ENCODE assay signal across 1 cellular context in the genomic region with DNA sequence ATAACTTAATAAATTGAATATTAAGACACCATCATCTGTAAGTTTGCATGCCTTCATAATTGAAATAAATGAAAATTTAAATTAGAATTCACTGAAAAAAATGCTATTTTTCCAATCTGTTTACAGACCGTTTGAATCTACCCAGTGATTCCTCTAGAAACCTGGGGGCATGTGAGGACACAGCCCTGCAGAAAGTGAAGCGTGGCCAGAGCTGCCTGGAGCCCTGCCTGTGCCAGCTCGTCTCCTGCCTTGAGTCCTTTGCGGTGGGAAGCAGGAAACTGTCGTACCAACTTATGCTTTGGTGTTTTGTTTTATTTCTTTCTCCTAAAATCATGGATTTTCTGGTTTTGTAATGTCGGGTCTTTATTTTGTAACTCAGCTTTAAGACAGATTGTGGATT.
A peak's percentile ranks its signal among the peaks of the same experiment; 100 is the strongest.
TF ChIP-seq lines count a peak whose summit lies in the region.

No MANE protein-coding gene starts in this region.

TF ChIP-seq in K562, 482 proteins besides CTCF, POLR2A, EP300 and RAD21:
- TF ChIP-seq, protein P1, sequence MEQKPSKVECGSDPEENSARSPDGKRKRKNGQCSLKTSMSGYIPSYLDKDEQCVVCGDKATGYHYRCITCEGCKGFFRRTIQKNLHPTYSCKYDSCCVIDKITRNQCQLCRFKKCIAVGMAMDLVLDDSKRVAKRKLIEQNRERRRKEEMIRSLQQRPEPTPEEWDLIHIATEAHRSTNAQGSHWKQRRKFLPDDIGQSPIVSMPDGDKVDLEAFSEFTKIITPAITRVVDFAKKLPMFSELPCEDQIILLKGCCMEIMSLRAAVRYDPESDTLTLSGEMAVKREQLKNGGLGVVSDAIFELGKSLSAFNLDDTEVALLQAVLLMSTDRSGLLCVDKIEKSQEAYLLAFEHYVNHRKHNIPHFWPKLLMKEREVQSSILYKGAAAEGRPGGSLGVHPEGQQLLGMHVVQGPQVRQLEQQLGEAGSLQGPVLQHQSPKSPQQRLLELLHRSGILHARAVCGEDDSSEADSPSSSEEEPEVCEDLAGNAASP (IDR thresholded peaks at IDR 0.05), result peak; percentile 50; the same call in 1 of the 2 replicates
- TF ChIP-seq, protein P2, sequence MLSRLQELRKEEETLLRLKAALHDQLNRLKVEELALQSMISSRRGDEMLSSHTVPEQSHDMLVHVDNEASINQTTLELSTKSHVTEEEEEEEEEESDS (CRISPR knock-in tag; IDR thresholded peaks at IDR 0.05), result no peak
- TF ChIP-seq ZNF124 (CRISPR knock-in tag; IDR thresholded peaks at IDR 0.05) (no peak), SIX5 (IDR thresholded peaks at IDR 0.05; ENCODE audit: borderline replicate concordance in 1 of 2, insufficient read depth in 1 of 2, low read depth in 1 of 2, low read length in 2 of 2) (no peak), C11orf30 (IDR thresholded peaks at IDR 0.05; ENCODE audit: low read depth) (no peak)
